15 cellular contexts compared by ENCODE assay signal in the genomic region with DNA sequence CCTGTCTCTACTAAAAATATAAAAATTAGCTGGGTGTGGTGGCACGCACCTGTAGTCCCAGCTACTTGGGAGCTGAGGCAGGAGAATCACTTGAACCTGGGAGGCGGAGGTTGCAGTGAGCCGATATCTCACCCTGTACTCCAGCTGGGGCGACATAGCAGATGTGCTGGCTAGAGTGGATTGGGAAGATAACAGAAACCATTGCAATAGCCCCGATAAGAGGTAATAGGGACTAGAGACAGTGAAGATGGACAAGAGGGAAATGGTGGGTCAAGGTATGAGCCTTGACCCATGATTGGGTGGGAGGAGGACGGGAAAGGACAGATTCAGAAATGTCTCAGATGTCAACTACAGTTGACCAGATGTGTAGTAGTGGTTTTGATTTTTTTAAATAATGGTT. TPM values are rescaled to one million over a fixed set of nuclear protein-coding genes. Genes with fewer than 3 reads are reported as not detected.
DNase-seq lines count a peak whose midpoint lies in the region; ATAC-seq and TF ChIP-seq lines count a peak whose summit lies in the region.
"Had no signal": no experiment of that assay in that cellular context is flagged by ENCODE, and none has a peak within 500 bp of the region (broad histone marks: within the 10 kb centered on the region; RNA-seq: fewer than 3 reads in every experiment).

No MANE protein-coding gene starts in this region.

- no peaks in the 10 kb centered on the region for H3K27me3 Mint-ChIP-seq in IgD-negative memory B cell
- no peaks in the 10 kb centered on the region for H3K27me3 Mint-ChIP-seq in activated B cell treated with CpG ODN at 0.5 μM for 24 hours

- TF ChIP-seq POLR2A in spleen (IDR thresholded peaks at IDR 0.05), result no peak

- no peak for DNase-seq in GM06990 (ENCODE audit: extremely low read depth, insufficient read length)
- no peak for DNase-seq in activated B cell treated with CpG ODN at 0.5 μM for 24 hours
- no peak for DNase-seq in spleen
- no peak for DNase-seq in Kasumi-1 (lab: John Stamatoyannopoulos, UW)
- DNase-seq in NCI-H2029 treated with DMSO at 0.1 percent for 48 hours (lab: John Stamatoyannopoulos, UW), result no peak
- no peak for DNase-seq in mesenteric fat pad (ENCODE audit: low spot score)
- DNase-seq: ACHN, DMS79 treated with DMSO at 0.1 percent for 48 hours, NCI-H1105, NCI-H2081 treated with DMSO at 0.1 percent for 48 hours, NCI-H446 treated with DMSO at 0.1 percent for 48 hours, OCI-M1, Right ventricle myocardium superior had no signal

- H3K9me3 ChIP-seq in spleen, result peaks cover 0 to 14% (median 11%) of the 10 kb centered on the region in 8 donors

- 67 to 80% (median 70%) methylated on average over 6 of the region's 6 CpGs for WGBS in spleen, 5 donors

- H3K36me3 Mint-ChIP-seq in IgD-negative memory B cell (peaks cover 15% of the 10 kb centered on the region), activated B cell treated with CpG ODN at 0.5 μM for 24 hours (ENCODE audit: low read depth) (peaks cover 62% of the 10 kb centered on the region)

- H3K9me3 Mint-ChIP-seq in IgD-negative memory B cell (peaks cover 0 to 2% (median 0%) of the 10 kb centered on the region in 3 donors), activated B cell treated with CpG ODN at 0.5 μM for 24 hours (peaks cover 5% of the 10 kb centered on the region)

- peak overlapping the region; percentile 89 to 98 (median 94) for H3K4me3 Mint-ChIP-seq in IgD-negative memory B cell
- peak overlapping the region; percentile 96 for H3K4me3 Mint-ChIP-seq in activated B cell treated with CpG ODN at 0.5 μM for 24 hours

- intact Hi-C loops in activated B cell treated with CpG ODN at 0.5 μM for 24 hours (cut with micrococcal nuclease), result loop anchor here (1.0 to 10.0 kb wide), 2 partner anchors 8 to 785 kb away; a partner anchor contains a TSS
- intact Hi-C loops in spleen (cut with DNase I; ENCODE audit: low total_unique reads), result loop anchor here (10.0 kb wide), 1 partner anchor 55 kb away; no protein-coding TSS in a partner anchor

- H3K27me3 ChIP-seq in GM06990 (replicated peaks; ENCODE audit: control insufficient read depth, insufficient read depth, low read length), result no peaks in the 10 kb centered on the region
- H3K27me3 ChIP-seq in spleen (replicated peaks in 1 of 7), result no peaks in the 10 kb centered on the region

- peaks cover 10 to 85% (median 55%) of the 10 kb centered on the region in 6 donors for H3K4me1 ChIP-seq in spleen

- H3K36me3 ChIP-seq in GM06990 (ENCODE audit: control insufficient read depth, insufficient read depth, low read length), result peaks cover 2% of the 10 kb centered on the region
- peaks cover 0 to 27% (median 2%) of the 10 kb centered on the region in 6 donors for H3K36me3 ChIP-seq in spleen

- CTCF ChIA-PET in activated B cell treated with CpG ODN at 0.5 μM for 24 hours (lab: Charles Lee), result interaction anchor here (0.7 to 2.0 kb wide), 4 partner anchors 56 to 135 kb away, joined by 3 to 9 read pairs (median 4); no protein-coding TSS in a partner anchor

- POLR2A ChIA-PET in activated B cell treated with CpG ODN at 0.5 μM for 24 hours (lab: Charles Lee), result interaction anchor here (0.6 to 2.6 kb wide), 14 partner anchors 8 to 77 kb away, joined by 3 to 23 read pairs (median 6); no protein-coding TSS in a partner anchor

- ATAC-seq in activated B cell treated with CpG ODN at 0.5 μM for 24 hours (ENCODE audit: low read depth), result peak; percentile 16

- H3K27ac Mint-ChIP-seq in IgD-negative memory B cell (peak overlapping the region; percentile 84 to 98 (median 93)), activated B cell treated with CpG ODN at 0.5 μM for 24 hours (peak overlapping the region; percentile 97)

- H3K4me1 Mint-ChIP-seq in IgD-negative memory B cell (peaks cover 42 to 61% (median 44%) of the 10 kb centered on the region in 3 donors), activated B cell treated with CpG ODN at 0.5 μM for 24 hours (peaks cover 67% of the 10 kb centered on the region)

- TF ChIP-seq CTCF in GM06990 (IDR thresholded peaks at IDR 0.05; ENCODE audit: insufficient read depth, low read length, poor library complexity, severe bottlenecking) (no peak), activated B cell treated with CpG ODN at 0.5 μM for 24 hours (IDR thresholded peaks at IDR 0.05) (no peak), spleen (IDR thresholded peaks at IDR 0.05 in 8 of 11, conservative IDR thresholded peaks at IDR 0.05 in 3 of 11) (no peak)

- peak overlapping the region; percentile 37 for H3K4me3 ChIP-seq in GM06990 (replicated peaks; ENCODE audit: low read depth, low read length)
- peak overlapping the region in 2 of 8 donors; percentile 69 to 90 for H3K4me3 ChIP-seq in spleen

- peak overlapping the region in 7 of 8 donors; percentile 15 to 98 (median 51) for H3K27ac ChIP-seq in spleen
- H3K27ac ChIP-seq: C4-2B had no signal

RNA-seq across cellular contexts. Expression of a gene that starts 6.1 kb away (rescaled TPM):
- 298 TPM for polyA plus RNA-seq in IgD-negative memory B cell
- 277 and 288 TPM in 2 replicates for total RNA-seq in activated B cell treated with CpG ODN at 0.5 μM for 24 hours
- 100 to 1,000 TPM in 6 of 7 donors, 10 to 100 TPM in 1; 95.2 to 130 (median 117) TPM for total RNA-seq in spleen
- 10 to 100 TPM; 34.9 to 55.0 (median 38.6) TPM for polyA plus RNA-seq in spleen
- total RNA-seq in mesenteric fat pad, result 81.9 TPM
